17 cellular contexts compared by ENCODE assay signal in the genomic region with DNA sequence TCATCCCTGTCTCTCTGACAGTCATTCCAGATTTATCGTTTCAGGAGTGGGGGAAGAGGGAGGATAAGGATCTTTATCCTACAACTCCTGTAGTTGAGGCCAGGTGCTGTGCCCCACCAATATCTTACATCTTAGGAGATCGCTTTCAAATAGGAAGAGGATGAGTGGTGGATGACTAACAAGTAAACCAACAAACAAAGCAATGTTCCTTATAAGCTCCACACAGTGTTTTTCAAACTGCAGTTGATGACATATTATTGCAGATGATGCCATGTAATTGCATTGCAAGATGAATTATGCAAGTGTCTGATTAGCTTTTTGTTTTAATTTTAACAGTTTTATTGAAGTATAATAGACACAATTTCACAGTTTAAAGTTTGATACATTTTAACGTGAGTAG.
"Had no signal": no experiment of that assay in that cellular context is flagged by ENCODE, and none has a peak within 500 bp of the region (broad histone marks: within the 10 kb centered on the region; RNA-seq: fewer than 3 reads in every experiment).

No MANE protein-coding gene starts in this region.

- H3K4me1 Mint-ChIP-seq: activated B cell treated with CpG ODN at 0.5 μM for 24 hours had no signal

- FAIRE-seq: kidney had no signal

- H3K9me3 Mint-ChIP-seq: activated B cell treated with CpG ODN at 0.5 μM for 24 hours; activated CD4-positive, alpha-beta memory T cell treated with anti-CD3 and anti-CD28 coated beads for 36 hours had no signal

- DNase-seq: activated B cell treated with CpG ODN at 0.5 μM for 24 hours; activated CD4-positive, alpha-beta memory T cell treated with anti-CD3 and anti-CD28 coated beads for 36 hours; activated CD4-positive, alpha-beta T cell treated with anti-CD3 and anti-CD28 coated beads for 4 hours; activated T-cell treated with anti-CD3 and anti-CD28 coated beads for 4 hours; amniotic stem cell; body of pancreas; central memory CD4-positive, alpha-beta T cell; effector CD4-positive, alpha-beta T cell; hippocampal formation; kidney; occipital lobe; posterior cingulate gyrus; sigmoid colon; stimulated activated naive CD4-positive, alpha-beta T cell treated with Interleukin-2 at 50 U/mL for 16 hours; thyroid gland had no signal

- H3K27ac Mint-ChIP-seq: activated B cell treated with CpG ODN at 0.5 μM for 24 hours; activated CD4-positive, alpha-beta memory T cell treated with anti-CD3 and anti-CD28 coated beads for 36 hours; activated naive CD8-positive, alpha-beta T cell had no signal

- H3K27me3 Mint-ChIP-seq: activated B cell treated with CpG ODN at 0.5 μM for 24 hours; activated CD4-positive, alpha-beta memory T cell treated with anti-CD3 and anti-CD28 coated beads for 36 hours; activated naive CD8-positive, alpha-beta T cell had no signal

- H3K27me3 ChIP-seq: body of pancreas, esophagus muscularis mucosa, sigmoid colon, thyroid gland had no signal

- H3K9me3 ChIP-seq: body of pancreas, esophagus muscularis mucosa, sigmoid colon, thyroid gland had no signal

- H3K4me3 ChIP-seq: body of pancreas, esophagus muscularis mucosa, sigmoid colon, thyroid gland had no signal

- H3K4me3 Mint-ChIP-seq: activated B cell treated with CpG ODN at 0.5 μM for 24 hours; activated CD4-positive, alpha-beta memory T cell treated with anti-CD3 and anti-CD28 coated beads for 36 hours; activated naive CD8-positive, alpha-beta T cell had no signal

- H3K27ac ChIP-seq: body of pancreas, esophagus muscularis mucosa, sigmoid colon, thyroid gland had no signal

- H3K36me3 ChIP-seq: esophagus muscularis mucosa, sigmoid colon, thyroid gland had no signal

- H3K36me3 Mint-ChIP-seq: activated CD4-positive, alpha-beta memory T cell treated with anti-CD3 and anti-CD28 coated beads for 36 hours; activated naive CD8-positive, alpha-beta T cell had no signal

- ATAC-seq: body of pancreas had no signal

- H3K4me1 ChIP-seq: esophagus muscularis mucosa, sigmoid colon, thyroid gland had no signal
